In genomic region chr12:63918788-63919300, GRCh38 we compare ENCODE assay signal across 10 cellular contexts.
DNase-seq lines count a peak whose midpoint lies in the region; ATAC-seq, FAIRE-seq and TF ChIP-seq lines count a peak whose summit lies in the region.
"Had no signal": no experiment of that assay in that cellular context is flagged by ENCODE, and none has a peak within 500 bp of the region (broad histone marks: within the 10 kb centered on the region; RNA-seq: fewer than 3 reads in every experiment).

No MANE protein-coding gene starts in this region.

- H3K9me3 ChIP-seq in AG04450 (ENCODE audit: control insufficient read depth, insufficient read depth, low read length) (no peaks in the 10 kb centered on the region), gastrocnemius medialis (no peaks in the 10 kb centered on the region)

- H3K4me1 ChIP-seq in gastrocnemius medialis, result no peaks in the 10 kb centered on the region

- in situ Hi-C loops in gastrocnemius medialis (cut with MboI; ENCODE audit: low sequenced_read_pairs in 4 of 4) (no loop called here), KBM-7 (cut with MboI; ENCODE audit: low pct_unique_long_range_greater_than_20kb, low sequenced_read_pairs) (no loop called here)

- peak overlapping the region; percentile 0 for H3K4me3 Mint-ChIP-seq in MCF 10A (ENCODE audit: unreplicated experiment)
- H3K4me3 Mint-ChIP-seq: activated naive CD4-positive, alpha-beta T cell treated with anti-CD3 and anti-CD28 coated beads, Interleukin-2, amount 50 U/mL, for 24 hours had no signal

- no peak for FAIRE-seq in HTR-8/SVneo (lab: Jason Lieb, UNC)

- ATAC-seq in gastrocnemius medialis (no peak), GM19395 (IDR thresholded peaks at IDR 0.05; ENCODE audit: unreplicated experiment) (no peak)

- H3K9me3 Mint-ChIP-seq in MCF 10A (ENCODE audit: unreplicated experiment), result peaks cover 8% of the 10 kb centered on the region
- H3K9me3 Mint-ChIP-seq: activated naive CD4-positive, alpha-beta T cell treated with anti-CD3 and anti-CD28 coated beads, Interleukin-2, amount 50 U/mL, for 24 hours had no signal

- peak overlapping the region; percentile 89 for H3K27ac Mint-ChIP-seq in MCF 10A (ENCODE audit: low read depth, unreplicated experiment)
- H3K27ac Mint-ChIP-seq: activated naive CD4-positive, alpha-beta T cell treated with anti-CD3 and anti-CD28 coated beads, Interleukin-2, amount 50 U/mL, for 24 hours had no signal

- H3K4me3 ChIP-seq in AG04450 (ENCODE audit: low read depth, low read length) (no peak overlapping the region), gastrocnemius medialis (no peak overlapping the region)

- intact Hi-C loops in MCF 10A (cut with micrococcal nuclease), result loop anchor here (1.0 to 5.0 kb wide), 6 partner anchors 12 to 263 kb away; partner anchors contain the start of gene SRGAP1
- intact Hi-C loops in gastrocnemius medialis (cut with DNase I; ENCODE audit: low total_unique reads), result no loop called here

- no peak for TF ChIP-seq POLR2A in gastrocnemius medialis (IDR thresholded peaks at IDR 0.05)

- H3K4me1 Mint-ChIP-seq in MCF 10A (ENCODE audit: insufficient read depth, unreplicated experiment), result peaks cover 80% of the 10 kb centered on the region
- H3K4me1 Mint-ChIP-seq: activated naive CD4-positive, alpha-beta T cell treated with anti-CD3 and anti-CD28 coated beads, Interleukin-2, amount 50 U/mL, for 24 hours had no signal

- H3K27me3 Mint-ChIP-seq in MCF 10A (ENCODE audit: insufficient read depth, unreplicated experiment), result no peaks in the 10 kb centered on the region
- H3K27me3 Mint-ChIP-seq: activated naive CD4-positive, alpha-beta T cell treated with anti-CD3 and anti-CD28 coated beads, Interleukin-2, amount 50 U/mL, for 24 hours had no signal

- TF ChIP-seq CTCF in AG04450 (IDR thresholded peaks at IDR 0.05; ENCODE audit: low read depth, low read length), result no peak
- no peak for TF ChIP-seq CTCF in MCF 10A (IDR thresholded peaks at IDR 0.05; ENCODE audit: unreplicated experiment)
- TF ChIP-seq CTCF in gastrocnemius medialis (IDR thresholded peaks at IDR 0.05 in 4 of 5, conservative IDR thresholded peaks at IDR 0.05 in 1 of 5), result no peak

- POLR2A ChIA-PET in AG04450 (lab: Yijun Ruan, JAX) (interaction anchor here (1.2 to 3.4 kb wide), 6 partner anchors 30 to 263 kb away, joined by 3 to 12 read pairs (median 4); partner anchors contain the start of gene SRGAP1), MCF 10A (lab: Yijun Ruan, JAX) (interaction anchor here (0.6 to 9.3 kb wide), 23 partner anchors 10 to 303 kb away, joined by 3 to 101 read pairs (median 8); partner anchors contain the start of genes KICS2 and SRGAP1)

- H3K36me3 Mint-ChIP-seq in MCF 10A (ENCODE audit: insufficient read depth, unreplicated experiment), result peaks cover 10% of the 10 kb centered on the region
- H3K36me3 Mint-ChIP-seq: activated naive CD4-positive, alpha-beta T cell treated with anti-CD3 and anti-CD28 coated beads, Interleukin-2, amount 50 U/mL, for 24 hours had no signal

- no peaks in the 10 kb centered on the region for H3K36me3 ChIP-seq in gastrocnemius medialis

- CTCF ChIA-PET in AG04450 (lab: Charles Lee) (no interaction called here), MCF 10A (lab: Yijun Ruan, JAX) (interaction anchor here (0.6 to 4.6 kb wide), 4 partner anchors 74 to 323 kb away, joined by 3 to 28 read pairs (median 4); partner anchors contain the start of gene SRGAP1)

- BruUV-seq in MCF 10A (replicated peaks; lab: Mats Ljungman, UMichigan), result no TSS peak

- no peaks in the 10 kb centered on the region for H3K27me3 ChIP-seq in AG04450 (ENCODE audit: control insufficient read depth, insufficient read depth, low read length)
- no peaks in the 10 kb centered on the region for H3K27me3 ChIP-seq in gastrocnemius medialis

- H3K27ac ChIP-seq in AG04450 (ENCODE audit: low read depth, low read length) (peak overlapping the region; percentile 98), gastrocnemius medialis (no peak overlapping the region)

- DNase-seq in AG04450 (ENCODE audit: low read depth, low spot score) (peak; percentile 93), HTR-8/SVneo (ENCODE audit: insufficient read length, low spot score) (peak; percentile 53), MCF 10A (ENCODE audit: unreplicated experiment) (peak; percentile 87), lung microvascular endothelial cell (ENCODE audit: low read depth in 2 of 2) (peak; percentile 35 to 95), gastrocnemius medialis (no peak), KBM-7 (no peak), germinal center (ENCODE audit: low spot score) (no peak)
- DNase-seq: DND-41 had no signal

Comparison
In these comparisons a context has a peak if more than half of its experiments do, and no peak if none do; other contexts are left out.
1. DNase-seq: peak in AG04450 (single experiment), HTR-8/SVneo (single experiment), MCF 10A (single experiment) and lung microvascular endothelial cell (2 of 2); none in gastrocnemius medialis (0 of 2), KBM-7 (single experiment) and germinal center (single experiment).